20 cellular contexts compared by ENCODE assay signal in genomic region chr7:15424468-15424867, GRCh38.
A peak's percentile ranks its signal among the peaks of the same experiment; 100 is the strongest.
DNase-seq lines count a peak whose midpoint lies in the region; ATAC-seq and TF ChIP-seq lines count a peak whose summit lies in the region.
"Had no signal": no experiment of that assay in that cellular context is flagged by ENCODE, and none has a peak within 500 bp of the region (broad histone marks: within the 10 kb centered on the region; RNA-seq: fewer than 3 reads in every experiment).

No MANE protein-coding gene starts in this region.

- no peaks in the 10 kb centered on the region for H4K20me1 ChIP-seq in smooth muscle cell (ENCODE audit: low read depth)

- H3K4me3 ChIP-seq in choroid plexus epithelial cell (ENCODE audit: low read depth, low read length) (no peak overlapping the region), smooth muscle cell (no peak overlapping the region)
- H3K4me3 ChIP-seq: GM12878, GM23338, SK-N-MC had no signal

- DNase-seq in EL: peak; percentile 45
- peak; percentile 27 for DNase-seq in LHCN-M2 (ENCODE audit: low read depth)
- DNase-seq in choroid plexus epithelial cell (ENCODE audit: low read depth): peak; percentile 14
- DNase-seq in smooth muscle cell (lab: John Stamatoyannopoulos, UW; ENCODE audit: unreplicated experiment): no peak
- no peak for DNase-seq in NCI-H82 treated with DMSO at 0.1 percent for 48 hours (lab: John Stamatoyannopoulos, UW; ENCODE audit: unreplicated experiment)
- no peak for DNase-seq in amygdala (lab: John Stamatoyannopoulos, UW)
- no peak for DNase-seq in SW480 (ENCODE audit: low spot score)
- DNase-seq: C1 segment of cervical spinal cord, DMS 273 treated with DMSO at 0.1 percent for 48 hours, MM.1S, NCI-H1105, NCI-H1694 treated with DMSO at 0.1 percent for 48 hours, NCI-H446 treated with DMSO at 0.1 percent for 48 hours, NCI-H748 treated with DMSO at 0.1 percent for 48 hours had no signal

- peak overlapping the region; percentile 10 for H3K27ac ChIP-seq in smooth muscle cell (ENCODE audit: low read depth)
- H3K27ac ChIP-seq: KMS-11, SK-N-MC had no signal

- no peaks in the 10 kb centered on the region for H3K9me3 ChIP-seq in smooth muscle cell (replicated peaks; ENCODE audit: low read depth)

- H3K4me2 ChIP-seq in smooth muscle cell: peak overlapping the region; percentile 37
- H3K4me2 ChIP-seq: GM23338, KMS-11 had no signal

- H2AFZ ChIP-seq in smooth muscle cell (ENCODE audit: low read depth): no peak overlapping the region
- H2AFZ ChIP-seq: GM23338 had no signal

- no peaks in the 10 kb centered on the region for H3K27me3 ChIP-seq in smooth muscle cell (ENCODE audit: low read depth)

- no peak for TF ChIP-seq CTCF in choroid plexus epithelial cell (conservative IDR thresholded peaks at IDR 0.05; ENCODE audit: low read depth, low read length)
- no peak for TF ChIP-seq CTCF in smooth muscle cell (IDR thresholded peaks at IDR 0.05; ENCODE audit: borderline replicate concordance, insufficient read depth, poor library complexity, severe bottlenecking)

- no peak overlapping the region for H3K9ac ChIP-seq in smooth muscle cell (ENCODE audit: low read depth)
- H3K9ac ChIP-seq: KMS-11 had no signal

- H3K36me3 ChIP-seq in smooth muscle cell (ENCODE audit: low read depth): no peaks in the 10 kb centered on the region

- WGBS in smooth muscle cell (ENCODE audit: low lambda C conversion rate): 34% methylated on average over 2 of the region's 2 CpGs

- no peaks in the 10 kb centered on the region for H3K79me2 ChIP-seq in smooth muscle cell (ENCODE audit: low read depth)

- no peak for ATAC-seq in HG02840 (IDR thresholded peaks at IDR 0.05; ENCODE audit: low FRiP score, unreplicated experiment)
- ATAC-seq: GM12878, GM23338, Right ventricle myocardium inferior had no signal

- H3K4me1 ChIP-seq in smooth muscle cell (ENCODE audit: low read depth): no peaks in the 10 kb centered on the region

- H3F3A ChIP-seq in smooth muscle cell (ENCODE audit: low read depth): no peaks in the 10 kb centered on the region

Comparison
In these comparisons a context has a peak if more than half of its experiments do, and no peak if none do; other contexts are left out.
1. DNase-seq: peak in EL (single experiment), LHCN-M2 (single experiment) and choroid plexus epithelial cell (single experiment); none in smooth muscle cell (single experiment), NCI-H82 treated with DMSO at 0.1 percent for 48 hours (single experiment), amygdala (0 of 56) and SW480 (single experiment).